In genomic region chr1:229507951-229508822, GRCh38 we compare ENCODE assay signal across 1 cellular context.
TF ChIP-seq lines count a peak whose summit lies in the region.

TSS of gene NUP133 (minus strand) at chr1:229508341. CDS start at chr1:229508249, 92 bp downstream.

TF ChIP-seq in HEK293, 187 proteins besides CTCF, POLR2A, EP300 and RAD21 (continued from another document and continues in another):
- TF ChIP-seq PBX3 (CRISPR knock-in tag; IDR thresholded peaks at IDR 0.05): peak; percentile 62
- TF ChIP-seq ZNF2 (tag by site-specific recombination; IDR thresholded peaks at IDR 0.05): peak; percentile 91
- TF ChIP-seq ZNF248 (tag by site-specific recombination; IDR thresholded peaks at IDR 0.05): no peak
- TF ChIP-seq ZNF354C (tag by site-specific recombination; IDR thresholded peaks at IDR 0.05; ENCODE audit: borderline replicate concordance, low read depth): no peak
- TF ChIP-seq ZNF335 (tag by site-specific recombination; conservative IDR thresholded peaks at IDR 0.05): peak; percentile 92
- no peak for TF ChIP-seq RBAK (tag by site-specific recombination; IDR thresholded peaks at IDR 0.05)
- peak; percentile 91 for TF ChIP-seq HIC1 (tag by site-specific recombination; IDR thresholded peaks at IDR 0.05)
- no peak for TF ChIP-seq ZBTB49 (tag by site-specific recombination; IDR thresholded peaks at IDR 0.05; ENCODE audit: low read depth)
- TF ChIP-seq ZNF791 (tag by site-specific recombination; IDR thresholded peaks at IDR 0.05): no peak
- no peak for TF ChIP-seq ZNF529 (tag by site-specific recombination; IDR thresholded peaks at IDR 0.05; ENCODE audit: insufficient replicate concordance)
- peak; percentile 99 for TF ChIP-seq ZNF398 (tag by site-specific recombination; IDR thresholded peaks at IDR 0.05)
- peak; percentile 9; the same call in 1 of the 2 replicates for TF ChIP-seq ZNF121 (tag by site-specific recombination; IDR thresholded peaks at IDR 0.05)
- TF ChIP-seq ZBTB17 (tag by site-specific recombination; IDR thresholded peaks at IDR 0.05): peak; percentile 99
- peak; percentile 13; the same call in 1 of the 2 replicates for TF ChIP-seq OVOL3 (tag by site-specific recombination; IDR thresholded peaks at IDR 0.05)
- peak; percentile 95 for TF ChIP-seq KLF16 (tag by site-specific recombination; IDR thresholded peaks at IDR 0.05)
- no peak for TF ChIP-seq ZNF585B (tag by site-specific recombination; IDR thresholded peaks at IDR 0.05)
- no peak for TF ChIP-seq ZFP3 (tag by site-specific recombination; IDR thresholded peaks at IDR 0.05; ENCODE audit: low read depth)
- no peak for TF ChIP-seq ZNF433 (tag by site-specific recombination; IDR thresholded peaks at IDR 0.05; ENCODE audit: low read depth)
- no peak for TF ChIP-seq ZNF776 (tag by site-specific recombination; IDR thresholded peaks at IDR 0.05; ENCODE audit: borderline replicate concordance)
- peak; percentile 99 for TF ChIP-seq ZXDB (tag by site-specific recombination; IDR thresholded peaks at IDR 0.05)
- TF ChIP-seq ZBTB21 (tag by site-specific recombination; IDR thresholded peaks at IDR 0.05): peak; percentile 98
- no peak for TF ChIP-seq ZNF488 (tag by site-specific recombination; IDR thresholded peaks at IDR 0.05)
- peak; percentile 95 for TF ChIP-seq KLF17 (tag by site-specific recombination; IDR thresholded peaks at IDR 0.05)
- peak; percentile 36 for TF ChIP-seq ZNF449 (tag by site-specific recombination; IDR thresholded peaks at IDR 0.05)
- TF ChIP-seq ZBTB7A (tag by site-specific recombination; IDR thresholded peaks at IDR 0.05; ENCODE audit: low read depth): peak; percentile 35; the same call in 1 of the 2 replicates
- no peak; the same call in none of the 2 replicates for TF ChIP-seq IKZF3 (tag by site-specific recombination; IDR thresholded peaks at IDR 0.05)
- TF ChIP-seq SCRT2 (tag by site-specific recombination; IDR thresholded peaks at IDR 0.05): peak; percentile 62; the same call in 1 of the 2 replicates
- TF ChIP-seq ZNF645 (tag by site-specific recombination; IDR thresholded peaks at IDR 0.05): no peak
- TF ChIP-seq KLF7 (tag by site-specific recombination; IDR thresholded peaks at IDR 0.05; ENCODE audit: borderline replicate concordance): peak; percentile 97; the same call in 1 of the 2 replicates
- TF ChIP-seq ZNF140 (tag by site-specific recombination; IDR thresholded peaks at IDR 0.05): no peak
- TF ChIP-seq ZNF391 (tag by site-specific recombination; IDR thresholded peaks at IDR 0.05; ENCODE audit: borderline replicate concordance, low read depth): peak; percentile 73; the same call in 1 of the 2 replicates
- peak; percentile 24; the same call in 1 of the 2 replicates for TF ChIP-seq REST (tag by site-specific recombination; IDR thresholded peaks at IDR 0.05)
- peak; percentile 39 for TF ChIP-seq ZSCAN4 (tag by site-specific recombination; IDR thresholded peaks at IDR 0.05)
- no peak for TF ChIP-seq ZNF311 (tag by site-specific recombination; IDR thresholded peaks at IDR 0.05; ENCODE audit: borderline replicate concordance)
- 0 out of 2 replicates have a peak, but pooled peaks have one; percentile 50 for TF ChIP-seq MYNN (tag by site-specific recombination; IDR thresholded peaks at IDR 0.05; ENCODE audit: borderline replicate concordance)
- peak; percentile 80 for TF ChIP-seq WT1 (tag by site-specific recombination; IDR thresholded peaks at IDR 0.05)
- TF ChIP-seq ZNF76 (tag by site-specific recombination; IDR thresholded peaks at IDR 0.05; ENCODE audit: borderline replicate concordance, low read depth): peak; percentile 96
- TF ChIP-seq ZSCAN16 (tag by site-specific recombination; IDR thresholded peaks at IDR 0.05): peak; percentile 12; the same call in 1 of the 2 replicates
- peak; percentile 99 for TF ChIP-seq ZNF629 (tag by site-specific recombination; IDR thresholded peaks at IDR 0.05)
- TF ChIP-seq ZSCAN18 (tag by site-specific recombination; IDR thresholded peaks at IDR 0.05): peak; percentile 19; the same call in 1 of the 2 replicates
- peak; percentile 70; the same call in 1 of the 2 replicates for TF ChIP-seq ZNF792 (tag by site-specific recombination; IDR thresholded peaks at IDR 0.05)
